In the genomic region with DNA sequence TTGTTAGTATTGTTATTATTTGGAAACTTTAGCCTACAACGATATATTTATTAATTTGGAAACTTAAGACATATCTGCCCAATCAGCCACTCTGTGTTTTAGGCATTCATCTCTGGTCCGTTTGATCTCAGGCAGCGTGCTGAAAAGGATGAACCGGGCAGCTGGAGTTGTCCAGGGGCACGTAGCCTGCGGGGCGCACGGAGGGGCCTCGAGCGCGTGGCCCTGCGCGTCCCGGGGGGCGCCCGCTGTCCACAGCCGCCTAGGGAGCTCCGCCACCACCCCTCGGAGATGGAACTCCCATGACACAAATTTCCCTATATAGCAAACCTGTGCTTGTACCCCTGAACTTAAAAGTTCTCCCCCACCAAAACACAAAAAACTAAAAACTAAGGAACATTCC, we compare ENCODE assay signal across 9 cellular contexts. TPM values are rescaled to one million over a fixed set of nuclear protein-coding genes. Genes with fewer than 3 reads are reported as not detected.
DNase-seq lines count a peak whose midpoint lies in the region; ATAC-seq and TF ChIP-seq lines count a peak whose summit lies in the region.
"Had no signal": no experiment of that assay in that cellular context is flagged by ENCODE, and none has a peak within 500 bp of the region (broad histone marks: within the 10 kb centered on the region; RNA-seq: fewer than 3 reads in every experiment).

No MANE protein-coding gene starts in this region.

- peaks cover 11% of the 10 kb centered on the region for H3K9me3 Mint-ChIP-seq in activated naive CD4-positive, alpha-beta T cell treated with anti-CD3 and anti-CD28 coated beads for 36 hours
- peaks cover 7% of the 10 kb centered on the region for H3K9me3 Mint-ChIP-seq in activated naive CD8-positive, alpha-beta T cell treated with anti-CD3 and anti-CD28 coated beads, Interleukin-2, amount 10 ng/mL, durations not matched to agents 7 days and 5 days

- H3K27me3 Mint-ChIP-seq in activated naive CD4-positive, alpha-beta T cell treated with anti-CD3 and anti-CD28 coated beads for 36 hours (ENCODE audit: low read depth): no peaks in the 10 kb centered on the region
- peaks cover 17% of the 10 kb centered on the region for H3K27me3 Mint-ChIP-seq in activated naive CD8-positive, alpha-beta T cell treated with anti-CD3 and anti-CD28 coated beads, Interleukin-2, amount 10 ng/mL, durations not matched to agents 7 days and 5 days

- no peak for ATAC-seq in activated naive CD8-positive, alpha-beta T cell treated with anti-CD3 and anti-CD28 coated beads, Interleukin-2, amount 10 ng/mL, durations not matched to agents 7 days and 5 days (ENCODE audit: low read depth)
- no peak for ATAC-seq in HG03565 (IDR thresholded peaks at IDR 0.05; ENCODE audit: unreplicated experiment)

- peak overlapping the region; percentile 65 for H3K4me3 Mint-ChIP-seq in activated naive CD4-positive, alpha-beta T cell treated with anti-CD3 and anti-CD28 coated beads for 36 hours
- H3K4me3 Mint-ChIP-seq in activated naive CD8-positive, alpha-beta T cell treated with anti-CD3 and anti-CD28 coated beads, Interleukin-2, amount 10 ng/mL, durations not matched to agents 7 days and 5 days: peak overlapping the region; percentile 72

- H3K27ac ChIP-seq in thymus (ENCODE audit: low read depth): no peak overlapping the region

- H3K27ac Mint-ChIP-seq in activated naive CD4-positive, alpha-beta T cell treated with anti-CD3 and anti-CD28 coated beads for 36 hours: no peak overlapping the region
- H3K27ac Mint-ChIP-seq in activated naive CD8-positive, alpha-beta T cell treated with anti-CD3 and anti-CD28 coated beads, Interleukin-2, amount 10 ng/mL, durations not matched to agents 7 days and 5 days: no peak overlapping the region

- POLR2A ChIA-PET in activated naive CD8-positive, alpha-beta T cell treated with anti-CD3 and anti-CD28 coated beads, Interleukin-2, amount 10 ng/mL, durations not matched to agents 7 days and 5 days (lab: Charles Lee): no interaction called here

- H3K4me3 ChIP-seq in kidney epithelial cell (ENCODE audit: low read depth, low read length) (peak overlapping the region; percentile 50), thymus (ENCODE audit: low read length) (peak overlapping the region; percentile 47)

- intact Hi-C loops in activated naive CD4-positive, alpha-beta T cell treated with anti-CD3 and anti-CD28 coated beads for 36 hours (cut with micrococcal nuclease): loop anchor here (1.0 to 2.0 kb wide), 5 partner anchors 64 to 244 kb away; a partner anchor contains a TSS

- peaks cover 11% of the 10 kb centered on the region for H3K27me3 ChIP-seq in kidney epithelial cell (ENCODE audit: control insufficient read depth, insufficient read depth, low read length)
- H3K27me3 ChIP-seq in thymus (ENCODE audit: control insufficient read depth, insufficient read depth): peaks cover 2% of the 10 kb centered on the region

- peaks cover 18% of the 10 kb centered on the region for H3K4me1 Mint-ChIP-seq in activated naive CD4-positive, alpha-beta T cell treated with anti-CD3 and anti-CD28 coated beads for 36 hours (ENCODE audit: low read depth)
- H3K4me1 Mint-ChIP-seq in activated naive CD8-positive, alpha-beta T cell treated with anti-CD3 and anti-CD28 coated beads, Interleukin-2, amount 10 ng/mL, durations not matched to agents 7 days and 5 days: peaks cover 14% of the 10 kb centered on the region

- H3K36me3 ChIP-seq in kidney epithelial cell (ENCODE audit: control insufficient read depth, insufficient read depth, low read length): no peaks in the 10 kb centered on the region
- no peaks in the 10 kb centered on the region for H3K36me3 ChIP-seq in thymus (ENCODE audit: control insufficient read depth, insufficient read depth)

- H3K9me3 ChIP-seq in thymus (ENCODE audit: control insufficient read depth): no peaks in the 10 kb centered on the region

- no peak for TF ChIP-seq CTCF in kidney epithelial cell (IDR thresholded peaks at IDR 0.05; ENCODE audit: insufficient read depth, low read length, poor library complexity, severe bottlenecking)

- DNase-seq in activated naive CD4-positive, alpha-beta T cell treated with anti-CD3 and anti-CD28 coated beads for 36 hours: no peak
- DNase-seq in activated naive CD4-positive, alpha-beta T cell treated with Interleukin-2 at 50 U/mL for 16 hours: no peak
- DNase-seq in activated naive CD8-positive, alpha-beta T cell treated with anti-CD3 and anti-CD28 coated beads, Interleukin-2, amount 10 ng/mL, durations not matched to agents 7 days and 5 days: no peak
- DNase-seq in kidney epithelial cell (ENCODE audit: low read depth) (no peak), NCI-H345 treated with DMSO at 0.1 percent for 48 hours (lab: John Stamatoyannopoulos, UW; ENCODE audit: unreplicated experiment) (no peak), HUDEP-2 (lab: John Stamatoyannopoulos, UW; ENCODE audit: unreplicated experiment in 76 of 76) (no peak)
- DNase-seq: COR-L47 had no signal

- peaks cover 3% of the 10 kb centered on the region for H3K4me1 ChIP-seq in thymus (ENCODE audit: control insufficient read depth, insufficient read depth, low read length)

- CTCF ChIA-PET in activated naive CD4-positive, alpha-beta T cell treated with anti-CD3 and anti-CD28 coated beads for 36 hours (lab: Charles Lee): interaction anchor here (0.8 to 3.6 kb wide), 12 partner anchors 22 to 115 kb away, joined by 3 to 28 read pairs (median 6); a partner anchor contains a TSS

- no peaks in the 10 kb centered on the region for H3K36me3 Mint-ChIP-seq in activated naive CD4-positive, alpha-beta T cell treated with anti-CD3 and anti-CD28 coated beads for 36 hours (ENCODE audit: low read depth)
- H3K36me3 Mint-ChIP-seq in activated naive CD8-positive, alpha-beta T cell treated with anti-CD3 and anti-CD28 coated beads, Interleukin-2, amount 10 ng/mL, durations not matched to agents 7 days and 5 days: peaks cover 5% of the 10 kb centered on the region

- 78% methylated on average over 19 of the region's 19 CpGs for WGBS in thymus

RNA-seq across cellular contexts. Expression of a gene that starts 24.3 kb away (rescaled TPM):
- 100 to 1,000 TPM; 266 to 273 TPM for total RNA-seq in activated naive CD4-positive, alpha-beta T cell treated with anti-CD3 and anti-CD28 coated beads for 36 hours
- 100 to 1,000 TPM; 256 to 280 TPM for total RNA-seq in activated naive CD8-positive, alpha-beta T cell treated with anti-CD3 and anti-CD28 coated beads, Interleukin-2, amount 10 ng/mL, durations not matched to agents 7 days and 5 days
- 5.1 and 5.6 TPM in 2 replicates for total RNA-seq in kidney epithelial cell
- 3.9 TPM for polyA plus RNA-seq in thymus

Comparison
In these comparisons a context has a peak if more than half of its experiments do, and no peak if none do; other contexts are left out.
1. RNA of a gene that starts 24.3 kb away (total RNA-seq): 256 to 280 TPM in activated naive CD8-positive, alpha-beta T cell treated with anti-CD3 and anti-CD28 coated beads, Interleukin-2, amount 10 ng/mL, durations not matched to agents 7 days and 5 days and 266 to 273 TPM in activated naive CD4-positive, alpha-beta T cell treated with anti-CD3 and anti-CD28 coated beads for 36 hours; 5.1 to 5.6 TPM in kidney epithelial cell; every median in the first group is over 10 times any median in the second.